ENCODE assay signal across 29 cellular contexts in genomic region chrX:80138938-80139337, GRCh38.
"Had no signal": no experiment of that assay in that cellular context is flagged by ENCODE, and none has a peak within 500 bp of the region (broad histone marks: within the 10 kb centered on the region; RNA-seq: fewer than 3 reads in every experiment).

No MANE protein-coding gene starts in this region.

- ATAC-seq: stimulated activated effector memory CD8-positive, alpha-beta T cell treated with anti-CD3 and anti-CD28 coated beads, Interleukin-12 subunit alpha, Interleukin-12 subunit beta, amount 100 ng/mL, for 72 hours; stimulated activated memory B cell treated with anti-CD40 and anti-IgM and Interleukin-4, amounts not matched to agents 10 μg/mL and 1 μg/mL and 100 μg/mL, for 72 hours; stimulated activated naive B cell treated with anti-CD40 and anti-IgM and Interleukin-4, amounts not matched to agents 10 μg/mL and 1 μg/mL and 100 μg/mL, for 72 hours; stimulated activated naive CD8-positive, alpha-beta T cell treated with anti-CD3 and anti-CD28 coated beads, Interleukin-15, amount 100 ng/mL, for 72 hours; stimulated activated naive CD8-positive, alpha-beta T cell treated with anti-CD3 and anti-CD28 coated beads, Interleukin-15, Interleukin-2, amounts not matched to agents 100 U/mL and 50 U/mL, for 24 hours; upper lobe of right lung had no signal

- H3K4me1 ChIP-seq: stomach, suprapubic skin, testis, thyroid gland, tibial artery, tibial nerve, transverse colon, upper lobe of left lung, upper lobe of right lung, uterus, vagina had no signal

- H3K27ac Mint-ChIP-seq: stimulated activated effector memory CD8-positive, alpha-beta T cell treated with anti-CD3 and anti-CD28 coated beads, Interleukin-12 subunit alpha, Interleukin-12 subunit beta, amount 100 ng/mL, for 72 hours; stimulated activated memory B cell treated with anti-CD40 and anti-IgM and Interleukin-4, amounts not matched to agents 10 μg/mL and 1 μg/mL and 100 μg/mL, for 72 hours; stimulated activated naive B cell treated with anti-CD40 and anti-IgM and Interleukin-4, amounts not matched to agents 10 μg/mL and 1 μg/mL and 100 μg/mL, for 72 hours; stimulated activated naive CD8-positive, alpha-beta T cell treated with anti-CD3 and anti-CD28 coated beads, Interleukin-15, amount 100 ng/mL, for 72 hours; stimulated activated naive CD8-positive, alpha-beta T cell treated with anti-CD3 and anti-CD28 coated beads, Interleukin-15, Interleukin-2, amounts not matched to agents 100 ng/mL and 50 ng/mL, for 24 hours; type B pancreatic cell had no signal

- H3K4me3 Mint-ChIP-seq: stimulated activated effector memory CD8-positive, alpha-beta T cell treated with anti-CD3 and anti-CD28 coated beads, Interleukin-12 subunit alpha, Interleukin-12 subunit beta, amount 100 ng/mL, for 72 hours; stimulated activated memory B cell treated with anti-CD40 and anti-IgM and Interleukin-4, amounts not matched to agents 10 μg/mL and 1 μg/mL and 100 μg/mL, for 72 hours; stimulated activated naive B cell treated with anti-CD40 and anti-IgM and Interleukin-4, amounts not matched to agents 10 μg/mL and 1 μg/mL and 100 μg/mL, for 72 hours; stimulated activated naive CD8-positive, alpha-beta T cell treated with anti-CD3 and anti-CD28 coated beads, Interleukin-15, amount 100 ng/mL, for 72 hours; stimulated activated naive CD8-positive, alpha-beta T cell treated with anti-CD3 and anti-CD28 coated beads, Interleukin-15, Interleukin-2, amounts not matched to agents 100 ng/mL and 50 ng/mL, for 24 hours; type B pancreatic cell had no signal

- H3K27me3 Mint-ChIP-seq: stimulated activated memory B cell treated with anti-CD40 and anti-IgM and Interleukin-4, amounts not matched to agents 10 μg/mL and 1 μg/mL and 100 μg/mL, for 72 hours; stimulated activated naive B cell treated with anti-CD40 and anti-IgM and Interleukin-4, amounts not matched to agents 10 μg/mL and 1 μg/mL and 100 μg/mL, for 72 hours; stimulated activated naive CD8-positive, alpha-beta T cell treated with anti-CD3 and anti-CD28 coated beads, Interleukin-15, amount 100 ng/mL, for 72 hours; stimulated activated naive CD8-positive, alpha-beta T cell treated with anti-CD3 and anti-CD28 coated beads, Interleukin-15, Interleukin-2, amounts not matched to agents 100 ng/mL and 50 ng/mL, for 24 hours; type B pancreatic cell had no signal

- H3K9me3 ChIP-seq: suprapubic skin, testis, thoracic aorta, thyroid gland, transverse colon, upper lobe of left lung, upper lobe of right lung, uterus, vagina had no signal

- H3K36me3 ChIP-seq: stomach, suprapubic skin, thoracic aorta, thyroid gland, tibial artery, tibial nerve, transverse colon, upper lobe of left lung, upper lobe of right lung, uterus, vagina had no signal

- H3K9me3 Mint-ChIP-seq: stimulated activated memory B cell treated with anti-CD40 and anti-IgM and Interleukin-4, amounts not matched to agents 10 μg/mL and 1 μg/mL and 100 μg/mL, for 72 hours; stimulated activated naive CD8-positive, alpha-beta T cell treated with anti-CD3 and anti-CD28 coated beads, Interleukin-15, amount 100 ng/mL, for 72 hours; stimulated activated naive CD8-positive, alpha-beta T cell treated with anti-CD3 and anti-CD28 coated beads, Interleukin-15, Interleukin-2, amounts not matched to agents 100 ng/mL and 50 ng/mL, for 24 hours; type B pancreatic cell had no signal

- FAIRE-seq: urothelium cell line had no signal

- H3K4me1 Mint-ChIP-seq: stimulated activated effector memory CD8-positive, alpha-beta T cell treated with anti-CD3 and anti-CD28 coated beads, Interleukin-12 subunit alpha, Interleukin-12 subunit beta, amount 100 ng/mL, for 72 hours; stimulated activated memory B cell treated with anti-CD40 and anti-IgM and Interleukin-4, amounts not matched to agents 10 μg/mL and 1 μg/mL and 100 μg/mL, for 72 hours; stimulated activated naive B cell treated with anti-CD40 and anti-IgM and Interleukin-4, amounts not matched to agents 10 μg/mL and 1 μg/mL and 100 μg/mL, for 72 hours; stimulated activated naive CD8-positive, alpha-beta T cell treated with anti-CD3 and anti-CD28 coated beads, Interleukin-15, amount 100 ng/mL, for 72 hours had no signal

- H3K36me3 Mint-ChIP-seq: stimulated activated effector memory CD8-positive, alpha-beta T cell treated with anti-CD3 and anti-CD28 coated beads, Interleukin-12 subunit alpha, Interleukin-12 subunit beta, amount 100 ng/mL, for 72 hours; stimulated activated memory B cell treated with anti-CD40 and anti-IgM and Interleukin-4, amounts not matched to agents 10 μg/mL and 1 μg/mL and 100 μg/mL, for 72 hours; stimulated activated naive B cell treated with anti-CD40 and anti-IgM and Interleukin-4, amounts not matched to agents 10 μg/mL and 1 μg/mL and 100 μg/mL, for 72 hours; type B pancreatic cell had no signal

- H3K27me3 ChIP-seq: stomach, suprapubic skin, testis, thyroid gland, tibial artery, tibial nerve, transverse colon, upper lobe of left lung, upper lobe of right lung, uterus, vagina had no signal

- H3K4me3 ChIP-seq: stomach, suprapubic skin, testis, thoracic aorta, thyroid gland, tibial artery, tibial nerve, transverse colon, upper lobe of left lung, upper lobe of right lung, uterus, vagina had no signal

- DNase-seq: stimulated activated CD4-positive, alpha-beta T cell treated with anti-CD3 and anti-CD28 coated beads, Interleukin-2, amount 100 ng/mL, for 48 hours; stimulated activated CD4-positive, alpha-beta T cell treated with anti-CD3 and anti-CD28 coated beads, Interleukin-4, amount 100 ng/mL, for 1 hour; stimulated activated CD4-positive, alpha-beta T cell treated with anti-CD3 and anti-CD28 coated beads, Interleukin-4, amount 100 ng/mL, for 24 hours; stimulated activated CD4-positive, alpha-beta T cell treated with anti-CD3 and anti-CD28 coated beads, Interleukin-4, amount 100 ng/mL, for 4 hours; stimulated activated CD8-positive, alpha-beta memory T cell treated with anti-CD3 and anti-CD28 coated beads, Interleukin-4, amount 100 ng/mL, for 48 hours; stimulated activated naive B cell treated with anti-CD40 and anti-IgM and Interleukin-4, amounts not matched to agents 10 μg/mL and 1 μg/mL and 100 μg/mL, for 72 hours; stimulated activated naive CD4-positive, alpha-beta T cell; stimulated activated naive CD4-positive, alpha-beta T cell treated with Interleukin-2 at 50 U/mL for 16 hours; stimulated activated naive CD8-positive, alpha-beta T cell treated with anti-CD3 and anti-CD28 coated beads, Interleukin-15, amount 100 ng/mL, for 72 hours; stimulated activated naive CD8-positive, alpha-beta T cell treated with anti-CD3 and anti-CD28 coated beads, Interleukin-15, Interleukin-2, amounts not matched to agents 100 U/mL and 50 U/mL, for 24 hours; stomach; substantia nigra; testis; thyroid gland; tibial artery; transverse colon; trophoblast cell; upper lobe of left lung; upper lobe of right lung; uterus had no signal

- H3K27ac ChIP-seq: stomach, suprapubic skin, testis, thoracic aorta, thyroid gland, tibial artery, tibial nerve, transverse colon, upper lobe of left lung, upper lobe of right lung, uterus, vagina had no signal
